12 cellular contexts compared by ENCODE assay signal in genomic region chr1:173418107-173418985, GRCh38. TPM values are rescaled to one million over a fixed set of nuclear protein-coding genes. Genes with fewer than 3 reads are reported as not detected.
A peak's percentile ranks its signal among the peaks of the same experiment; 100 is the strongest.
DNase-seq lines count a peak whose midpoint lies in the region; ATAC-seq and TF ChIP-seq lines count a peak whose summit lies in the region.
"Had no signal": no experiment of that assay in that cellular context is flagged by ENCODE, and none has a peak within 500 bp of the region (broad histone marks: within the 10 kb centered on the region; RNA-seq: fewer than 3 reads in every experiment).

No MANE protein-coding gene starts in this region.

- peak overlapping the region; percentile 90 for H3K4me2 ChIP-seq in DOHH2 (ENCODE audit: low read length)

- H3K27ac Mint-ChIP-seq in activated naive CD8-positive, alpha-beta T cell treated with anti-CD3 and anti-CD28 coated beads for 36 hours: peak overlapping the region; percentile 61

- TF ChIP-seq CTCF in DOHH2 (IDR thresholded peaks at IDR 0.05; ENCODE audit: low read depth, low read length, poor library complexity, severe bottlenecking): no peak

- no peaks in the 10 kb centered on the region for H3K27me3 Mint-ChIP-seq in activated naive CD8-positive, alpha-beta T cell treated with anti-CD3 and anti-CD28 coated beads for 36 hours

- H3K9me3 Mint-ChIP-seq in activated naive CD8-positive, alpha-beta T cell treated with anti-CD3 and anti-CD28 coated beads for 36 hours: no peaks in the 10 kb centered on the region

- no peak overlapping the region for H3K4me3 Mint-ChIP-seq in activated naive CD8-positive, alpha-beta T cell treated with anti-CD3 and anti-CD28 coated beads for 36 hours

- H3F3A ChIP-seq in DOHH2 (ENCODE audit: control insufficient read depth, insufficient read depth): peaks cover 30% of the 10 kb centered on the region

- peaks cover 70% of the 10 kb centered on the region for H3K4me1 ChIP-seq in DOHH2 (ENCODE audit: control insufficient read depth, low read length)
- H3K4me1 ChIP-seq in right cardiac atrium (ENCODE audit: control insufficient read depth, insufficient read depth, low read length): peaks cover 2% of the 10 kb centered on the region

- H3K36me3 Mint-ChIP-seq in activated naive CD8-positive, alpha-beta T cell treated with anti-CD3 and anti-CD28 coated beads for 36 hours: no peaks in the 10 kb centered on the region

- no peak for TF ChIP-seq POLR2A in GM18505 (IDR thresholded peaks at IDR 0.05; ENCODE audit: borderline replicate concordance, extremely low read depth, insufficient read depth, insufficient read length)

- H3K27ac ChIP-seq in DOHH2 (ENCODE audit: low read depth, low read length): peak overlapping the region; percentile 98
- H3K27ac ChIP-seq in right cardiac atrium (ENCODE audit: low read length): no peak overlapping the region
- H3K27ac ChIP-seq: BLaER1 treated with 17β-estradiol and CSF1 and Interleukin-3, amounts not matched to agents 10 nM and 100 nM had no signal

- no peaks in the 10 kb centered on the region for H3K9me2 ChIP-seq in DOHH2 (replicated peaks; ENCODE audit: control insufficient read depth, low read length)

- no peaks in the 10 kb centered on the region for H3K9me3 ChIP-seq in DOHH2 (ENCODE audit: control insufficient read depth, insufficient read depth, low read length)
- H3K9me3 ChIP-seq in right cardiac atrium (ENCODE audit: control insufficient read depth, low read length): no peaks in the 10 kb centered on the region
- H3K9me3 ChIP-seq: BLaER1 treated with 17β-estradiol and CSF1 and Interleukin-3, amounts not matched to agents 10 nM and 100 nM had no signal

- peaks cover 22% of the 10 kb centered on the region for H3K79me2 ChIP-seq in DOHH2 (ENCODE audit: control insufficient read depth, low read length)

- peaks cover 36% of the 10 kb centered on the region for H3K4me1 Mint-ChIP-seq in activated naive CD8-positive, alpha-beta T cell treated with anti-CD3 and anti-CD28 coated beads for 36 hours

- intact Hi-C loops in right cardiac atrium (cut with DNase I): loop anchor here in 1 of 4 donors (10.0 kb wide), 1 partner anchor 164 kb away; no protein-coding TSS in a partner anchor

- peak; percentile 48 for ATAC-seq in GM18909 (IDR thresholded peaks at IDR 0.05; ENCODE audit: poor library complexity, unreplicated experiment)
- peak; percentile 31 for ATAC-seq in HG03097 (IDR thresholded peaks at IDR 0.05; ENCODE audit: low FRiP score, unreplicated experiment)
- ATAC-seq in GM18505 (IDR thresholded peaks at IDR 0.05; ENCODE audit: unreplicated experiment): no peak
- ATAC-seq in HG03469 (IDR thresholded peaks at IDR 0.05; ENCODE audit: unreplicated experiment): no peak
- ATAC-seq in GM21515 (IDR thresholded peaks at IDR 0.05; ENCODE audit: unreplicated experiment): no peak
- no peak for ATAC-seq in right cardiac atrium

- H3K27me3 ChIP-seq in DOHH2 (ENCODE audit: control insufficient read depth, low read length): no peaks in the 10 kb centered on the region
- H3K27me3 ChIP-seq in right cardiac atrium (ENCODE audit: control insufficient read depth, insufficient read depth): no peaks in the 10 kb centered on the region
- H3K27me3 ChIP-seq: BLaER1 treated with 17β-estradiol and CSF1 and Interleukin-3, amounts not matched to agents 10 nM and 100 nM had no signal

- peak; percentile 23 for DNase-seq in activated naive CD8-positive, alpha-beta T cell treated with anti-CD3 and anti-CD28 coated beads for 36 hours
- DNase-seq in right cardiac atrium: no peak
- DNase-seq: activated CD8-positive, alpha-beta memory T cell treated with anti-CD3 and anti-CD28 coated beads, Interleukin-2, amount 50 U/mL, for 48 hours; left cardiac atrium; stimulated activated CD4-positive, alpha-beta T cell treated with anti-CD3 and anti-CD28 coated beads, Interleukin-2, amount 100 ng/mL, for 24 hours had no signal

- no peaks in the 10 kb centered on the region for H4K20me1 ChIP-seq in DOHH2 (ENCODE audit: control insufficient read depth, insufficient read depth, low read depth, low read length)
- H4K20me1 ChIP-seq: BLaER1 treated with 17β-estradiol and CSF1 and Interleukin-3, amounts not matched to agents 10 nM and 100 nM had no signal

- WGBS in right cardiac atrium: 79% methylated on average over 11 of the region's 11 CpGs

- peaks cover 53% of the 10 kb centered on the region for H3K36me3 ChIP-seq in DOHH2 (ENCODE audit: control insufficient read depth, low read length)
- H3K36me3 ChIP-seq: BLaER1 treated with 17β-estradiol and CSF1 and Interleukin-3, amounts not matched to agents 10 nM and 100 nM had no signal

- H3K4me3 ChIP-seq in DOHH2 (ENCODE audit: low read length) (peak overlapping the region; percentile 62), right cardiac atrium (ENCODE audit: low read length) (no peak overlapping the region)
- H3K4me3 ChIP-seq: BLaER1 treated with 17β-estradiol and CSF1 and Interleukin-3, amounts not matched to agents 10 nM and 100 nM had no signal

RNA-seq across cellular contexts. Expression of gene PRDX6, which starts 58.8 kb away (rescaled TPM):
- total RNA-seq in activated naive CD8-positive, alpha-beta T cell treated with anti-CD3 and anti-CD28 coated beads for 36 hours: 100 to 1,000 TPM; 168 to 175 TPM
- total RNA-seq in right cardiac atrium: 100 to 1,000 TPM; 638 to 760 (median 675) TPM
- 756 TPM for polyA plus RNA-seq in right cardiac atrium

Comparison
In these comparisons a context has a peak if more than half of its experiments do, and no peak if none do; other contexts are left out.
1. ATAC-seq: peak in GM18909 (single experiment) and HG03097 (single experiment); none in GM18505 (single experiment), HG03469 (single experiment), GM21515 (single experiment) and right cardiac atrium (0 of 2).